ENCODE assay signal across 29 cellular contexts in the genomic region with DNA sequence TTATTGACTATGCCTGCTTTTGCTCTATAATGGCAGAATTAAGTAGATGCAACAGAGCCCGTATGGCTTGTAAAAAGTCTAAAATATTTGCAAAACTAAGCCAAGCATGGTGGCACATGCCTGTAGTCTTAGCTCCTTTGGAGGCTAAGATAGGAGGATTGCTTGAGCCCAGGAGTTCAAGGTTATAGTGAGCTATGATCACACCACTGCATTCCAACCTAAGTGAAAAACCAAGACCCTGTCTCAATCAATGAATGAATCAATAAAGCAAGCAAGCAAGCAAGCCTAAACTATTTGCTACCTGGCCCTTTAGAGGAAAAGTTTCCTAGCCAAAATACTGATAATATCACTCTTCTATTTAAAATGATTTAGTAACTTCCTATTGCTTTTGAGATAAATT.
"Had no signal": no experiment of that assay in that cellular context is flagged by ENCODE, and none has a peak within 500 bp of the region (broad histone marks: within the 10 kb centered on the region; RNA-seq: fewer than 3 reads in every experiment).

No MANE protein-coding gene starts in this region.

- H3K4me3 Mint-ChIP-seq: stimulated activated effector memory CD8-positive, alpha-beta T cell treated with anti-CD3 and anti-CD28 coated beads, Interleukin-12 subunit alpha, Interleukin-12 subunit beta, amount 100 ng/mL, for 72 hours; stimulated activated memory B cell treated with anti-CD40 and anti-IgM and Interleukin-4, amounts not matched to agents 10 μg/mL and 1 μg/mL and 100 μg/mL, for 72 hours; stimulated activated naive B cell treated with anti-CD40 and anti-IgM and Interleukin-4, amounts not matched to agents 10 μg/mL and 1 μg/mL and 100 μg/mL, for 72 hours; stimulated activated naive CD8-positive, alpha-beta T cell treated with anti-CD3 and anti-CD28 coated beads, Interleukin-15, amount 100 ng/mL, for 72 hours; stimulated activated naive CD8-positive, alpha-beta T cell treated with anti-CD3 and anti-CD28 coated beads, Interleukin-15, Interleukin-2, amounts not matched to agents 100 ng/mL and 50 ng/mL, for 24 hours; type B pancreatic cell had no signal

- H3K4me1 ChIP-seq: stomach, suprapubic skin, testis, thyroid gland, tibial artery, tibial nerve, transverse colon, upper lobe of left lung, upper lobe of right lung, uterus, vagina had no signal

- ATAC-seq: stimulated activated effector memory CD8-positive, alpha-beta T cell treated with anti-CD3 and anti-CD28 coated beads, Interleukin-12 subunit alpha, Interleukin-12 subunit beta, amount 100 ng/mL, for 72 hours; stimulated activated memory B cell treated with anti-CD40 and anti-IgM and Interleukin-4, amounts not matched to agents 10 μg/mL and 1 μg/mL and 100 μg/mL, for 72 hours; stimulated activated naive B cell treated with anti-CD40 and anti-IgM and Interleukin-4, amounts not matched to agents 10 μg/mL and 1 μg/mL and 100 μg/mL, for 72 hours; stimulated activated naive CD8-positive, alpha-beta T cell treated with anti-CD3 and anti-CD28 coated beads, Interleukin-15, amount 100 ng/mL, for 72 hours; stimulated activated naive CD8-positive, alpha-beta T cell treated with anti-CD3 and anti-CD28 coated beads, Interleukin-15, Interleukin-2, amounts not matched to agents 100 U/mL and 50 U/mL, for 24 hours; upper lobe of right lung had no signal

- H3K4me3 ChIP-seq: stomach, suprapubic skin, testis, thoracic aorta, thyroid gland, tibial artery, tibial nerve, transverse colon, upper lobe of left lung, upper lobe of right lung, uterus, vagina had no signal

- H3K27me3 ChIP-seq: stomach, suprapubic skin, testis, thyroid gland, tibial artery, tibial nerve, transverse colon, upper lobe of left lung, upper lobe of right lung, uterus, vagina had no signal

- H3K36me3 Mint-ChIP-seq: stimulated activated effector memory CD8-positive, alpha-beta T cell treated with anti-CD3 and anti-CD28 coated beads, Interleukin-12 subunit alpha, Interleukin-12 subunit beta, amount 100 ng/mL, for 72 hours had no signal

- FAIRE-seq: urothelium cell line had no signal

- H3K36me3 ChIP-seq: thoracic aorta, thyroid gland, transverse colon, upper lobe of left lung, upper lobe of right lung, uterus, vagina had no signal

- H3K4me1 Mint-ChIP-seq: stimulated activated effector memory CD8-positive, alpha-beta T cell treated with anti-CD3 and anti-CD28 coated beads, Interleukin-12 subunit alpha, Interleukin-12 subunit beta, amount 100 ng/mL, for 72 hours; stimulated activated memory B cell treated with anti-CD40 and anti-IgM and Interleukin-4, amounts not matched to agents 10 μg/mL and 1 μg/mL and 100 μg/mL, for 72 hours; stimulated activated naive B cell treated with anti-CD40 and anti-IgM and Interleukin-4, amounts not matched to agents 10 μg/mL and 1 μg/mL and 100 μg/mL, for 72 hours; stimulated activated naive CD8-positive, alpha-beta T cell treated with anti-CD3 and anti-CD28 coated beads, Interleukin-15, amount 100 ng/mL, for 72 hours had no signal

- H3K27me3 Mint-ChIP-seq: stimulated activated memory B cell treated with anti-CD40 and anti-IgM and Interleukin-4, amounts not matched to agents 10 μg/mL and 1 μg/mL and 100 μg/mL, for 72 hours; stimulated activated naive B cell treated with anti-CD40 and anti-IgM and Interleukin-4, amounts not matched to agents 10 μg/mL and 1 μg/mL and 100 μg/mL, for 72 hours; stimulated activated naive CD8-positive, alpha-beta T cell treated with anti-CD3 and anti-CD28 coated beads, Interleukin-15, amount 100 ng/mL, for 72 hours; stimulated activated naive CD8-positive, alpha-beta T cell treated with anti-CD3 and anti-CD28 coated beads, Interleukin-15, Interleukin-2, amounts not matched to agents 100 ng/mL and 50 ng/mL, for 24 hours; type B pancreatic cell had no signal

- H3K9me3 ChIP-seq: testis, thyroid gland, transverse colon, upper lobe of right lung, vagina had no signal

- DNase-seq: stimulated activated CD4-positive, alpha-beta T cell treated with anti-CD3 and anti-CD28 coated beads, Interleukin-2, amount 100 ng/mL, for 48 hours; stimulated activated CD4-positive, alpha-beta T cell treated with anti-CD3 and anti-CD28 coated beads, Interleukin-4, amount 100 ng/mL, for 1 hour; stimulated activated CD4-positive, alpha-beta T cell treated with anti-CD3 and anti-CD28 coated beads, Interleukin-4, amount 100 ng/mL, for 24 hours; stimulated activated CD4-positive, alpha-beta T cell treated with anti-CD3 and anti-CD28 coated beads, Interleukin-4, amount 100 ng/mL, for 4 hours; stimulated activated CD8-positive, alpha-beta memory T cell treated with anti-CD3 and anti-CD28 coated beads, Interleukin-4, amount 100 ng/mL, for 48 hours; stimulated activated naive B cell treated with anti-CD40 and anti-IgM and Interleukin-4, amounts not matched to agents 10 μg/mL and 1 μg/mL and 100 μg/mL, for 72 hours; stimulated activated naive CD4-positive, alpha-beta T cell; stimulated activated naive CD4-positive, alpha-beta T cell treated with Interleukin-2 at 50 U/mL for 16 hours; stimulated activated naive CD8-positive, alpha-beta T cell treated with anti-CD3 and anti-CD28 coated beads, Interleukin-15, amount 100 ng/mL, for 72 hours; stimulated activated naive CD8-positive, alpha-beta T cell treated with anti-CD3 and anti-CD28 coated beads, Interleukin-15, Interleukin-2, amounts not matched to agents 100 U/mL and 50 U/mL, for 24 hours; stomach; substantia nigra; testis; thyroid gland; tibial artery; transverse colon; trophoblast cell; upper lobe of left lung; upper lobe of right lung; uterus had no signal

- H3K27ac ChIP-seq: stomach, suprapubic skin, testis, thoracic aorta, thyroid gland, tibial artery, tibial nerve, transverse colon, upper lobe of left lung, upper lobe of right lung, uterus, vagina had no signal

- H3K27ac Mint-ChIP-seq: stimulated activated effector memory CD8-positive, alpha-beta T cell treated with anti-CD3 and anti-CD28 coated beads, Interleukin-12 subunit alpha, Interleukin-12 subunit beta, amount 100 ng/mL, for 72 hours; stimulated activated memory B cell treated with anti-CD40 and anti-IgM and Interleukin-4, amounts not matched to agents 10 μg/mL and 1 μg/mL and 100 μg/mL, for 72 hours; stimulated activated naive B cell treated with anti-CD40 and anti-IgM and Interleukin-4, amounts not matched to agents 10 μg/mL and 1 μg/mL and 100 μg/mL, for 72 hours; stimulated activated naive CD8-positive, alpha-beta T cell treated with anti-CD3 and anti-CD28 coated beads, Interleukin-15, amount 100 ng/mL, for 72 hours; stimulated activated naive CD8-positive, alpha-beta T cell treated with anti-CD3 and anti-CD28 coated beads, Interleukin-15, Interleukin-2, amounts not matched to agents 100 ng/mL and 50 ng/mL, for 24 hours; type B pancreatic cell had no signal
